In the genomic region with DNA sequence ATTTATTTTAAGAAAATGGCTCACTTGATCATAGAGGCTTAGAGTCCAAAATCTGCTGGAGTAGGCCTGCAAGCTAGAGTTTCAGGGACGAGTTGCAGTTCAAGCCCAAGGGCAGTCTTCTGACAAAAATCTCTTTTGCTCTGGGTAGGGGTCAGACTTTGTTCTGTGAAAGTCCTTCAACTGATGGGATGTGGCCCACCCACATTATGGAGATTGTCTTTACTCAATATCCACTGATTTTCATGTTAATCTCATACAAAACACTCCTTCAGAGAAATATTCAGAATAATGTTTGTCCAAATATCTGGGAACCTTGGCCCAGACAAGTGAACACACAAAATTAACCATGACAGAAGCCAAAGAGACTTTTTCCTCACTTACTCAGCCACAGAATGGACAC, we compare ENCODE assay signal across 8 cellular contexts.
"Had no signal": no experiment of that assay in that cellular context is flagged by ENCODE, and none has a peak within 500 bp of the region (broad histone marks: within the 10 kb centered on the region; RNA-seq: fewer than 3 reads in every experiment).

No MANE protein-coding gene starts in this region.

- H3K27ac ChIP-seq: HL-60, KMS-11 had no signal

- H3K27ac Mint-ChIP-seq: IgD-negative memory B cell had no signal

- H3K27me3 Mint-ChIP-seq: IgD-negative memory B cell had no signal

- H3K4me3 Mint-ChIP-seq: IgD-negative memory B cell had no signal

- FAIRE-seq: HepG2, HTR-8/SVneo had no signal

- H3K9ac ChIP-seq: KMS-11 had no signal

- ATAC-seq: HepG2 had no signal

- DNase-seq: IMR-90, KBM-7, KG1 had no signal

- H3K4me1 Mint-ChIP-seq: IgD-negative memory B cell had no signal

- H3K36me3 Mint-ChIP-seq: IgD-negative memory B cell had no signal

- H3K4me2 ChIP-seq: KMS-11 had no signal
